9 cellular contexts compared by ENCODE assay signal in the genomic region with DNA sequence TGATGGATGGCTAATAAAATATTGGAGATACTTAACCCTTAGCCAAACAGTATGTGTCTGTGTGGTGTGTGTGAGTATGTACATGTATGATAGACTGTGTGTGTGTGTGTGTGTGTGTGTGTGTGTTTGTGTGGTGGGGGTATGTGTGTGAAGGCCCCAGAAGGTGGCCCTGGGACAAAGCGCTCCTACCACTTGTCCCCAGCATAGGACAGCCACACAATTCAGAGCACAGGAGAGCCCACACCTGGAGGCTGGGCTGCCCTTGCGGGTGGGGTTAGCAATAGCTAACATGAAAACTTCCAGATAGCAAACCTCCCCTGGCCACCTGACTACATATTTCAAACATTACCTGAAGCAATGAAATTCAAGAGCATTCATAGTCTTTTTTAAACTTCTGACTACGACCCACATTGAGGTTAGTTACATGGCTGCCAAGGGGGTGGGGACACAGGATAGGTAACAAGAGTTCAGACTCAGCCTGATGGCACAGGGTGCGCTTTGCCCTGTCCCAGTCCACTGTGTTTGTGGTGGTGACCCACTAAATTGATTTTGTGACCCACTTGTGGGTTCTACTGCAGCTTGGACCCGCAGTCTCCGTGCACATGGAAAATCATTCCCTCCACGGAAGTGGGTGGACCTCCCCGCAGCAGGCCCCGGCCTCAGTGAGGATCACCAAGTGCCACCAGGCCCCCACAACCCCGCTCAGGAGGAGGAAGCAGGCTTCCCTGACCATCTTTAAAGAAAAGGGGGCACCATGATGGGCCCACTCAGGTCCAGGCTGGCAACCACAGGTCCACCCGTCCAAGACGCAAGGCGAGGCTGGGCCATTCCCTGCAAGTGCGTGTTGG. TPM values are rescaled to one million over a fixed set of nuclear protein-coding genes. Genes with fewer than 3 reads are reported as not detected.
DNase-seq lines count a peak whose midpoint lies in the region; ATAC-seq, FAIRE-seq and TF ChIP-seq lines count a peak whose summit lies in the region.
"Had no signal": no experiment of that assay in that cellular context is flagged by ENCODE, and none has a peak within 500 bp of the region (broad histone marks: within the 10 kb centered on the region; RNA-seq: fewer than 3 reads in every experiment).

No MANE protein-coding gene starts in this region.

- H3K27ac ChIP-seq in HUES6 (ENCODE audit: low read depth, low read length): no peak overlapping the region
- H3K27ac ChIP-seq in brain microvascular endothelial cell: no peak overlapping the region
- H3K27ac ChIP-seq in lower lobe of right lung: peak overlapping the region; percentile 53
- no peak overlapping the region for H3K27ac ChIP-seq in skeletal muscle tissue (ENCODE audit: low read depth, low read length)

- 0 out of 2 replicates have a peak, but pooled peaks cover 3% of the 10 kb centered on the region for H3K4me1 ChIP-seq in HUES6 (ENCODE audit: control insufficient read depth, insufficient read depth, low read length)
- H3K4me1 ChIP-seq in lower lobe of right lung: peaks cover 37% of the 10 kb centered on the region
- peaks cover 17 to 32% (median 28%) of the 10 kb centered on the region in 3 donors for H3K4me1 ChIP-seq in skeletal muscle tissue (ENCODE audit: control insufficient read depth in 3 of 3, insufficient read depth in 3 of 3, low read length in 3 of 3)

- ATAC-seq in lower lobe of right lung (no peak), GM19395 (IDR thresholded peaks at IDR 0.05; ENCODE audit: unreplicated experiment) (no peak)

- H3K9ac ChIP-seq in HUES6 (ENCODE audit: low read length): peak overlapping the region; percentile 50
- peak overlapping the region in 1 of 3 donors; percentile 57 for H3K9ac ChIP-seq in skeletal muscle tissue (ENCODE audit: low read depth in 1 of 3, low read length in 3 of 3)

- in situ Hi-C loops in brain microvascular endothelial cell (cut with HindIII; ENCODE audit: low pct_ligation_motif_present, low sequenced_read_pairs): no loop called here

- intact Hi-C loops in lower lobe of right lung (cut with DNase I): no loop called here

- H3K36me3 ChIP-seq in HUES6 (ENCODE audit: control insufficient read depth, insufficient read depth, low read length): no peaks in the 10 kb centered on the region
- no peaks in the 10 kb centered on the region for H3K36me3 ChIP-seq in brain microvascular endothelial cell (replicated peaks)
- no peaks in the 10 kb centered on the region for H3K36me3 ChIP-seq in lower lobe of right lung
- no peaks in the 10 kb centered on the region for H3K36me3 ChIP-seq in skeletal muscle tissue (ENCODE audit: control insufficient read depth in 3 of 3, insufficient read depth in 3 of 3, low read length in 3 of 3)

- peak overlapping the region; percentile 70 for H3K4me3 ChIP-seq in HUES6 (ENCODE audit: low read depth, low read length)
- peak overlapping the region; percentile 46 for H3K4me3 ChIP-seq in brain microvascular endothelial cell (ENCODE audit: low read depth, low read length)
- H3K4me3 ChIP-seq in lower lobe of right lung: peak overlapping the region; percentile 57
- H3K4me3 ChIP-seq in skeletal muscle tissue (ENCODE audit: low read length in 3 of 3): peak overlapping the region in 2 of 3 donors; percentile 54 to 60

- H3K27me3 ChIP-seq in HUES6 (ENCODE audit: control insufficient read depth, insufficient read depth, low read length) (peaks cover 34% of the 10 kb centered on the region), brain microvascular endothelial cell (replicated peaks) (no peaks in the 10 kb centered on the region), lower lobe of right lung (ENCODE audit: low read depth) (peaks cover 14% of the 10 kb centered on the region), skeletal muscle tissue (ENCODE audit: control insufficient read depth in 3 of 3, insufficient read depth in 3 of 3, low read length in 3 of 3) (peaks cover 15 to 31% (median 21%) of the 10 kb centered on the region in 3 donors)

- H3K9me3 ChIP-seq in HUES6 (ENCODE audit: control insufficient read depth, insufficient read depth, low read depth, low read length): no peaks in the 10 kb centered on the region
- no peaks in the 10 kb centered on the region for H3K9me3 ChIP-seq in lower lobe of right lung
- no peaks in the 10 kb centered on the region for H3K9me3 ChIP-seq in skeletal muscle tissue (ENCODE audit: control insufficient read depth in 3 of 3, low read length in 3 of 3)

- no peak for FAIRE-seq in RCC 7860 (lab: Jason Lieb, UNC)

- TF ChIP-seq CTCF in brain microvascular endothelial cell (IDR thresholded peaks at IDR 0.05; ENCODE audit: low read depth, low read length, missing control alignments) (no peak), lower lobe of right lung (IDR thresholded peaks at IDR 0.05) (no peak)

- DNase-seq in brain microvascular endothelial cell (no peak), lower lobe of right lung (no peak), cerebellar cortex (ENCODE audit: low spot score) (no peak), NCI-H187 (lab: John Stamatoyannopoulos, UW) (no peak), RCC 7860 (ENCODE audit: low spot score) (no peak)
- DNase-seq: HCEC 1CT had no signal

RNA-seq across cellular contexts. Expression of a gene that starts 34.8 kb away (rescaled TPM):
- total RNA-seq in lower lobe of right lung (2.6 TPM), skeletal muscle tissue (1.0 TPM)

RNA-seq across cellular contexts. Expression of a gene that starts 50.0 kb away (rescaled TPM):
- total RNA-seq in lower lobe of right lung (2.0 TPM), skeletal muscle tissue (0.52 TPM)
